ENCODE assay signal across 16 cellular contexts in genomic region chr14:102491366-102491765, GRCh38. TPM values are rescaled to one million over a fixed set of nuclear protein-coding genes. Genes with fewer than 3 reads are reported as not detected.
DNase-seq lines count a peak whose midpoint lies in the region; ATAC-seq and TF ChIP-seq lines count a peak whose summit lies in the region.
"Had no signal": no experiment of that assay in that cellular context is flagged by ENCODE, and none has a peak within 500 bp of the region (broad histone marks: within the 10 kb centered on the region; RNA-seq: fewer than 3 reads in every experiment).

No MANE protein-coding gene starts in this region.

- no peak overlapping the region for H2BK12ac ChIP-seq in mesenchymal stem cell (ENCODE audit: low read length in 2 of 2)

- no peak overlapping the region for H3K27ac ChIP-seq in breast epithelium
- H3K27ac ChIP-seq in mesenchymal stem cell (ENCODE audit: low read length, poor library complexity, severe bottlenecking): no peak overlapping the region
- H3K27ac ChIP-seq: 22Rv1, C4-2B had no signal

- WGBS in mesenchymal stem cell: 92% methylated on average over 3 of the region's 3 CpGs

- no TSS peak for BruUV-seq in MCF 10A (replicated peaks; lab: Mats Ljungman, UMichigan)

- H3K4me3 ChIP-seq in breast epithelium: no peak overlapping the region
- H3K4me3 ChIP-seq in epithelial cell of esophagus (ENCODE audit: low read length): no peak overlapping the region
- H3K4me3 ChIP-seq in mesenchymal stem cell (ENCODE audit: insufficient read depth in 1 of 2, low read depth in 1 of 2, low read length in 2 of 2): no peak overlapping the region

- peak overlapping the region; percentile 57 for H3K27ac Mint-ChIP-seq in MCF 10A (ENCODE audit: low read depth, unreplicated experiment)
- no peak overlapping the region for H3K27ac Mint-ChIP-seq in activated CD4-positive, alpha-beta memory T cell treated with anti-CD3 and anti-CD28 coated beads, Interleukin-2, amount 10 ng/mL, durations not matched to agents 7 days and 5 days

- H3K18ac ChIP-seq in mesenchymal stem cell (ENCODE audit: low read depth in 1 of 2, low read length in 2 of 2): no peak overlapping the region

- intact Hi-C loops in MCF 10A (cut with micrococcal nuclease): no loop called here
- intact Hi-C loops in breast epithelium (cut with DNase I; ENCODE audit: low total_unique reads): no loop called here

- H3K27me3 ChIP-seq in breast epithelium (no peaks in the 10 kb centered on the region), mesenchymal stem cell (ENCODE audit: control insufficient read depth in 1 of 2, insufficient read depth in 1 of 2, low read length in 2 of 2) (no peaks in the 10 kb centered on the region)

- no peak overlapping the region for H3K9ac ChIP-seq in mesenchymal stem cell (ENCODE audit: low read length)

- H3K4me1 ChIP-seq in breast epithelium (peaks cover 0 to 3% of the 10 kb centered on the region in 2 donors), mesenchymal stem cell (ENCODE audit: control insufficient read depth, insufficient read depth, low read depth, low read length) (no peaks in the 10 kb centered on the region)

- no peak overlapping the region for H3K4me2 ChIP-seq in mesenchymal stem cell (ENCODE audit: low read length, poor library complexity, severe bottlenecking)

- H3K27me3 Mint-ChIP-seq in MCF 10A (ENCODE audit: insufficient read depth, unreplicated experiment): no peaks in the 10 kb centered on the region
- no peaks in the 10 kb centered on the region for H3K27me3 Mint-ChIP-seq in activated CD4-positive, alpha-beta memory T cell treated with anti-CD3 and anti-CD28 coated beads, Interleukin-2, amount 10 ng/mL, durations not matched to agents 7 days and 5 days

- H2BK120ac ChIP-seq in mesenchymal stem cell (ENCODE audit: low read depth, low read length): no peak overlapping the region

- H3K79me1 ChIP-seq in mesenchymal stem cell (replicated peaks; ENCODE audit: low read length, poor library complexity, severe bottlenecking): peaks cover 3% of the 10 kb centered on the region

- H3K9me3 Mint-ChIP-seq in MCF 10A (ENCODE audit: unreplicated experiment): no peaks in the 10 kb centered on the region
- H3K9me3 Mint-ChIP-seq in activated CD4-positive, alpha-beta memory T cell treated with anti-CD3 and anti-CD28 coated beads, Interleukin-2, amount 10 ng/mL, durations not matched to agents 7 days and 5 days: no peaks in the 10 kb centered on the region

- H3K23ac ChIP-seq in mesenchymal stem cell (ENCODE audit: low read length in 2 of 2): no peak overlapping the region

- H3K4ac ChIP-seq in mesenchymal stem cell (ENCODE audit: low read depth in 1 of 2, low read length in 2 of 2): no peak overlapping the region

- peak overlapping the region; percentile 7 for H4K91ac ChIP-seq in mesenchymal stem cell (ENCODE audit: low read length)

- peak overlapping the region; percentile 7 for H4K8ac ChIP-seq in mesenchymal stem cell (ENCODE audit: low read length)

- H2AK5ac ChIP-seq in mesenchymal stem cell (ENCODE audit: low read length, severe bottlenecking): no peak overlapping the region

- no peak overlapping the region for H3K4me3 Mint-ChIP-seq in MCF 10A (ENCODE audit: unreplicated experiment)
- no peak overlapping the region for H3K4me3 Mint-ChIP-seq in activated CD4-positive, alpha-beta memory T cell treated with anti-CD3 and anti-CD28 coated beads, Interleukin-2, amount 10 ng/mL, durations not matched to agents 7 days and 5 days

- POLR2A ChIA-PET in MCF 10A (lab: Yijun Ruan, JAX): interaction anchor here (0.7 kb wide), 1 partner anchor 50 kb away, joined by 3 read pairs; no protein-coding TSS in a partner anchor
- POLR2A ChIA-PET in activated CD4-positive, alpha-beta memory T cell treated with anti-CD3 and anti-CD28 coated beads, Interleukin-2, amount 10 ng/mL, durations not matched to agents 7 days and 5 days (lab: Charles Lee): no interaction called here

- CTCF ChIA-PET in MCF 10A (lab: Yijun Ruan, JAX): interaction anchor here (0.6 to 1.3 kb wide), 2 partner anchors 24 to 417 kb away, joined by 3 read pairs; no protein-coding TSS in a partner anchor
- CTCF ChIA-PET in activated CD4-positive, alpha-beta memory T cell treated with anti-CD3 and anti-CD28 coated beads, Interleukin-2, amount 10 ng/mL, durations not matched to agents 7 days and 5 days (lab: Charles Lee): interaction anchor here (0.6 kb wide), 1 partner anchor 47 kb away, joined by 4 read pairs; no protein-coding TSS in a partner anchor

- no peak overlapping the region for H2AFZ ChIP-seq in mesenchymal stem cell (ENCODE audit: low read depth, low read length)

- DNase-seq in MCF 10A (ENCODE audit: unreplicated experiment) (peak; percentile 33), breast epithelium (ENCODE audit: low spot score in 2 of 2) (no peak), epithelial cell of esophagus (ENCODE audit: low read depth) (peak; percentile 90), mesenchymal stem cell (no peak), mesenteric fat pad (ENCODE audit: low spot score) (no peak), NCI-H1105 (lab: John Stamatoyannopoulos, UW) (no peak)
- no peak for DNase-seq in activated CD4-positive, alpha-beta memory T cell treated with anti-CD3 and anti-CD28 coated beads, Interleukin-2, amount 10 ng/mL, durations not matched to agents 7 days and 5 days
- DNase-seq: AML-193, DMS79 treated with DMSO at 0.1 percent for 48 hours, NCI-H1092, NCI-H146, NCI-H2081, NCI-H774 had no signal

- H3K9me3 ChIP-seq in breast epithelium (no peaks in the 10 kb centered on the region), mesenchymal stem cell (ENCODE audit: control insufficient read depth, low read length) (no peaks in the 10 kb centered on the region)

- no peak overlapping the region for H3K14ac ChIP-seq in mesenchymal stem cell (ENCODE audit: low read length in 2 of 2)

- H3K36me3 Mint-ChIP-seq in MCF 10A (ENCODE audit: insufficient read depth, unreplicated experiment): peaks cover 7% of the 10 kb centered on the region
- no peaks in the 10 kb centered on the region for H3K36me3 Mint-ChIP-seq in activated CD4-positive, alpha-beta memory T cell treated with anti-CD3 and anti-CD28 coated beads, Interleukin-2, amount 10 ng/mL, durations not matched to agents 7 days and 5 days (ENCODE audit: low read depth)

- no peak for TF ChIP-seq POLR2A in breast epithelium (IDR thresholded peaks at IDR 0.05)

- TF ChIP-seq CTCF in MCF 10A (IDR thresholded peaks at IDR 0.05; ENCODE audit: unreplicated experiment): no peak
- no peak for TF ChIP-seq CTCF in breast epithelium (IDR thresholded peaks at IDR 0.05)
- TF ChIP-seq CTCF in epithelial cell of esophagus (IDR thresholded peaks at IDR 0.05; ENCODE audit: insufficient read depth, low read depth, low read length, missing control alignments): no peak

- no peak overlapping the region for H2BK5ac ChIP-seq in mesenchymal stem cell (ENCODE audit: low read depth, low read length, poor library complexity, severe bottlenecking)

- no peak overlapping the region for H2BK15ac ChIP-seq in mesenchymal stem cell (ENCODE audit: low read depth, poor library complexity, severe bottlenecking)

- no peak for ATAC-seq in HG03095 (IDR thresholded peaks at IDR 0.05; ENCODE audit: unreplicated experiment)

- H3K36me3 ChIP-seq in breast epithelium: no peaks in the 10 kb centered on the region
- peaks cover 2 to 22% of the 10 kb centered on the region in 2 experiments for H3K36me3 ChIP-seq in mesenchymal stem cell (ENCODE audit: control insufficient read depth in 1 of 2, insufficient read depth in 2 of 2, low read depth in 1 of 2, low read length in 2 of 2)

- peaks cover 7% of the 10 kb centered on the region for H3K4me1 Mint-ChIP-seq in MCF 10A (ENCODE audit: insufficient read depth, unreplicated experiment)
- no peaks in the 10 kb centered on the region for H3K4me1 Mint-ChIP-seq in activated CD4-positive, alpha-beta memory T cell treated with anti-CD3 and anti-CD28 coated beads, Interleukin-2, amount 10 ng/mL, durations not matched to agents 7 days and 5 days

RNA-seq across cellular contexts. Expression of gene ANKRD9, which starts 18.2 kb away (rescaled TPM):
- 8.4 and 10.2 TPM in 2 replicates for total RNA-seq in MCF 10A (2022)
- 10 to 100 TPM; 10.4 to 24.9 (median 22.8) TPM for total RNA-seq in breast epithelium
- 10.3 TPM for polyA plus RNA-seq in mesenchymal stem cell (2013, experiment 1 of 2)
- polyA plus RNA-seq in mesenchymal stem cell (2013, experiment 2 of 2): 10.2 TPM
- total RNA-seq in mesenteric fat pad: 26.0 TPM
- 10 to 100 TPM; 11.2 to 12.3 TPM for total RNA-seq in activated CD4-positive, alpha-beta memory T cell treated with anti-CD3 and anti-CD28 coated beads, Interleukin-2, amount 10 ng/mL, durations not matched to agents 7 days and 5 days

Comparison
In these comparisons a context has a peak if more than half of its experiments do, and no peak if none do; other contexts are left out.
1. DNase-seq: peak in MCF 10A (single experiment) and epithelial cell of esophagus (single experiment); none in breast epithelium (0 of 2), mesenchymal stem cell (single experiment), mesenteric fat pad (single experiment), activated CD4-positive, alpha-beta memory T cell treated with anti-CD3 and anti-CD28 coated beads, Interleukin-2, amount 10 ng/mL, durations not matched to agents 7 days and 5 days (single experiment) and NCI-H1105 (single experiment).